In the genomic region with DNA sequence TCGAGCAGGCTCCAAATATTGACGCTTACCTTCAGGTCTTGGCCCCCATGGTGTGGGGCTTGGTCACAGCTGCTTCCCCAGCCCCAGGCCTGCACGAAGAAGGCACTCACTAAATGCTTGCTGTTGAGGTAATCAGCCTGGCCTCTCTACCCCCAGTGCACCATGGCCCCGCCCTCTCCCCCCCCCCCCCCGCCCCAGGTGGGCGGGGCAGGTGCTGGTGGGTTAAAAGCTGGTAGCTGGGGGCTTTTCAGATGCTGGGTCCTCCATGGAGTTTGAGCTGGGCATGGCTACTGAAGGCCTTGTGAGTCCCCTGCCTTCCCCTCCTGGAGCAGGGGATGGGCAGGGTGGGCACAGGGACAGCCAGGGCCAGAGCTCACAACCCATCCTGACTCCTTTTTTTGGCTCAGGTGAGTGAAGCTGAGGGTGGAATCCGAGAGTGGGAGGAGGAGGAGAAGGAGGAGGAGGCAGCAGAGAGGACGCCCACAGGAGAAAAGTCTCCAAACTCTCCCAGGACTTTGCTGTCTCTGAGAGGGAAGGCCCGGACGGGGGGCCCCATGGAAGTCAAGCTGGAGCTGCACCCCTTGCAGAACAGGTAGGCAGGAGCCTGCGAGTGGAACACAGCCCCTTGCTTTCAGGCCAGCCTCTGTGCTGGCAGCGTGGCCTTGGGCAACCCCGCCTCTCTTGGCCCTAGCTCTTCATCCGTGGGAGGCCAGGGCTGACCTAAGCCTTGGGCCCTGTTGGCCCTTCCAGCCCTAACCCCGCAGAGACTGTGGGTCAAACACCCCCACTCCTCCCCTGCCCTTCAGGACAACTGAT, we compare ENCODE assay signal across 1 cellular context.
TF ChIP-seq lines count a peak whose summit lies in the region.

No MANE protein-coding gene starts in this region.

TF ChIP-seq in H1, 55 proteins besides CTCF, POLR2A, EP300 and RAD21:
- TF ChIP-seq RBBP5 (IDR thresholded peaks at IDR 0.05; ENCODE audit: borderline replicate concordance, low read depth, low read length) (no peak), TEAD4 (IDR thresholded peaks at IDR 0.05; ENCODE audit: low read depth, low read length) (no peak), CHD2 (IDR thresholded peaks at IDR 0.05; ENCODE audit: low read length) (no peak), BRCA1 (IDR thresholded peaks at IDR 0.05; ENCODE audit: low read depth, low read length) (no peak), RXRA (IDR thresholded peaks at IDR 0.05; ENCODE audit: insufficient read depth, low read depth, low read length) (no peak), CREB1 (IDR thresholded peaks at IDR 0.05) (no peak), NRF1 (IDR thresholded peaks at IDR 0.05; ENCODE audit: low read depth, low read length) (no peak), YY1 (IDR thresholded peaks at IDR 0.05; ENCODE audit: low read depth, low read length) (no peak), CHD1 (IDR thresholded peaks at IDR 0.05; ENCODE audit: low read depth, low read length) (no peak), POU5F1 (IDR thresholded peaks at IDR 0.05; ENCODE audit: low read depth, low read length) (no peak)
- TF ChIP-seq, protein P1, sequence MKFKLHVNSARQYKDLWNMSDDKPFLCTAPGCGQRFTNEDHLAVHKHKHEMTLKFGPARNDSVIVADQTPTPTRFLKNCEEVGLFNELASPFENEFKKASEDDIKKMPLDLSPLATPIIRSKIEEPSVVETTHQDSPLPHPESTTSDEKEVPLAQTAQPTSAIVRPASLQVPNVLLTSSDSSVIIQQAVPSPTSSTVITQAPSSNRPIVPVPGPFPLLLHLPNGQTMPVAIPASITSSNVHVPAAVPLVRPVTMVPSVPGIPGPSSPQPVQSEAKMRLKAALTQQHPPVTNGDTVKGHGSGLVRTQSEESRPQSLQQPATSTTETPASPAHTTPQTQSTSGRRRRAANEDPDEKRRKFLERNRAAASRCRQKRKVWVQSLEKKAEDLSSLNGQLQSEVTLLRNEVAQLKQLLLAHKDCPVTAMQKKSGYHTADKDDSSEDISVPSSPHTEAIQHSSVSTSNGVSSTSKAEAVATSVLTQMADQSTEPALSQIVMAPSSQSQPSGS (IDR thresholded peaks at IDR 0.05; ENCODE audit: low read length) = no peak
